In genomic region chr6:56652994-56653393, GRCh38 we compare ENCODE assay signal across 11 cellular contexts. TPM values are rescaled to one million over a fixed set of nuclear protein-coding genes. Genes with fewer than 3 reads are reported as not detected.
DNase-seq lines count a peak whose midpoint lies in the region; ATAC-seq and TF ChIP-seq lines count a peak whose summit lies in the region.
"Had no signal": no experiment of that assay in that cellular context is flagged by ENCODE, and none has a peak within 500 bp of the region (broad histone marks: within the 10 kb centered on the region; RNA-seq: fewer than 3 reads in every experiment).

No MANE protein-coding gene starts in this region.

- H3K4me1 ChIP-seq in ACC112 (ENCODE audit: control insufficient read depth, insufficient read depth, low read length, unreplicated experiment) (peaks cover 67% of the 10 kb centered on the region), left lung (peaks cover 10 to 26% of the 10 kb centered on the region in 2 donors), H9 (ENCODE audit: insufficient read depth, low read length) (peaks cover 3% of the 10 kb centered on the region; the same call in 1 of the 2 replicates)

- no peak overlapping the region for H4K91ac ChIP-seq in H9 (ENCODE audit: insufficient read length, low read depth, low read length)

- no peak overlapping the region for H3K4me3 ChIP-seq in ACC112 (ENCODE audit: low read depth, low read length)
- no peak overlapping the region for H3K4me3 ChIP-seq in coronary artery
- H3K4me3 ChIP-seq in left lung = no peak overlapping the region

- peaks cover 15% of the 10 kb centered on the region for H3K36me3 ChIP-seq in ACC112 (ENCODE audit: insufficient read depth, low read length)
- no peaks in the 10 kb centered on the region for H3K36me3 ChIP-seq in left lung

- no peak overlapping the region for H3K9ac ChIP-seq in H9 (ENCODE audit: extremely low read depth, insufficient read length, low read length)

- H3K27me3 ChIP-seq in ACC112 (ENCODE audit: insufficient read depth, low read length) = no peaks in the 10 kb centered on the region
- H3K27me3 ChIP-seq in left lung = no peaks in the 10 kb centered on the region
- no peaks in the 10 kb centered on the region for H3K27me3 ChIP-seq in H9 (ENCODE audit: insufficient read depth, low read length)

- H3K27me3 Mint-ChIP-seq in H9 (ENCODE audit: low read depth) = no peaks in the 10 kb centered on the region
- H3K27me3 Mint-ChIP-seq: CD4-positive, CD25-positive, alpha-beta regulatory T cell had no signal

- peak; percentile 85 for DNase-seq in M059J (ENCODE audit: low read depth)
- no peak for DNase-seq in coronary artery (ENCODE audit: low spot score)
- no peak for DNase-seq in left lung
- no peak for DNase-seq in G401 (ENCODE audit: low spot score)
- no peak for DNase-seq in NCI-H524 (lab: John Stamatoyannopoulos, UW)
- no peak for DNase-seq in H9
- DNase-seq: CD4-positive, CD25-positive, alpha-beta regulatory T cell; NCI-H1092 treated with DMSO at 0.1 percent for 48 hours had no signal

- H3K9me3 Mint-ChIP-seq in H9 = no peaks in the 10 kb centered on the region
- H3K9me3 Mint-ChIP-seq: CD4-positive, CD25-positive, alpha-beta regulatory T cell had no signal

- no peak overlapping the region for H2BK120ac ChIP-seq in H9 (ENCODE audit: low read depth, low read length, poor library complexity, severe bottlenecking)

- TF ChIP-seq CTCF in coronary artery (IDR thresholded peaks at IDR 0.05) (no peak), left lung (IDR thresholded peaks at IDR 0.05) (no peak), H9 (conservative IDR thresholded peaks at IDR 0.05) (no peak)

- no peak overlapping the region for H2AFZ ChIP-seq in ACC112 (ENCODE audit: low read length, unreplicated experiment)
- no peak overlapping the region for H2AFZ ChIP-seq in H9 (ENCODE audit: low read length)

- ATAC-seq in left lung (peak; percentile 77), GM21360 (IDR thresholded peaks at IDR 0.05; ENCODE audit: unreplicated experiment) (no peak)

- H3K18ac ChIP-seq in H9 (ENCODE audit: insufficient read length, low read depth, low read length) = no peak overlapping the region

- WGBS in H9 (ENCODE audit: extremely low coverage, insufficient read length, low lambda C conversion rate) = no CpG with 5 or more reads among the region's 2 CpGs

- H2BK12ac ChIP-seq in H9 (ENCODE audit: insufficient read length, low read depth, low read length) = no peak overlapping the region

- no peak overlapping the region for H2BK20ac ChIP-seq in H9 (ENCODE audit: low read depth, low read length, poor library complexity, severe bottlenecking)

- no peak overlapping the region for H3K23ac ChIP-seq in H9 (ENCODE audit: insufficient read length, low read depth, low read length)

- no peak overlapping the region for H2BK15ac ChIP-seq in H9 (ENCODE audit: low read depth, low read length)

- H3K79me2 ChIP-seq in ACC112 (ENCODE audit: control insufficient read depth, insufficient read depth, low read length, unreplicated experiment) = peaks cover 28% of the 10 kb centered on the region
- no peaks in the 10 kb centered on the region for H3K79me2 ChIP-seq in H9 (ENCODE audit: insufficient read depth, low read length)

- intact Hi-C loops in left lung (cut with DNase I) = no loop called here

- no peak overlapping the region for H4K8ac ChIP-seq in H9 (replicated peaks; ENCODE audit: insufficient read length, low read depth, low read length)

- no peak overlapping the region for H4K5ac ChIP-seq in H9 (ENCODE audit: insufficient read length, low read depth, low read length)

- H3K36me3 Mint-ChIP-seq in H9 (ENCODE audit: insufficient read depth in 1 of 3, low read depth in 3 of 3) = peaks cover 0 to 14% (median 2%) of the 10 kb centered on the region in 3 experiments; a peak in 4 of 7 replicates
- H3K36me3 Mint-ChIP-seq: activated naive CD8-positive, alpha-beta T cell; CD4-positive, CD25-positive, alpha-beta regulatory T cell had no signal

- H2BK5ac ChIP-seq in H9 (ENCODE audit: insufficient read length, low read length) = no peak overlapping the region

- no peak overlapping the region for H3K27ac Mint-ChIP-seq in H9
- H3K27ac Mint-ChIP-seq: activated naive CD8-positive, alpha-beta T cell; CD4-positive, CD25-positive, alpha-beta regulatory T cell had no signal

- no peak overlapping the region for H3T11ph ChIP-seq in H9 (ENCODE audit: low read length)

- H3K9me3 ChIP-seq in left lung (no peaks in the 10 kb centered on the region), H9 (ENCODE audit: control insufficient read depth, low read depth, low read length) (no peaks in the 10 kb centered on the region)

- no peak overlapping the region for H3K14ac ChIP-seq in H9 (ENCODE audit: insufficient read depth, low read length)

- H3K4ac ChIP-seq in H9 (ENCODE audit: low read depth, low read length) = no peak overlapping the region

- H3K4me3 Mint-ChIP-seq in H9 = no peak overlapping the region
- H3K4me3 Mint-ChIP-seq: activated naive CD8-positive, alpha-beta T cell; CD4-positive, CD25-positive, alpha-beta regulatory T cell had no signal

- H3K27ac ChIP-seq in ACC112 (ENCODE audit: low read depth, low read length) (peak overlapping the region; percentile 63), coronary artery (peak overlapping the region; percentile 11 to 18), left lung (peak overlapping the region in 1 of 2 donors; percentile 27), H9 (ENCODE audit: insufficient read length, low read depth, low read length) (no peak overlapping the region)

- H3K4me2 ChIP-seq in H9 (ENCODE audit: insufficient read depth, insufficient read length, low read length) = no peak overlapping the region

- in situ Hi-C loops in G401 (cut with HindIII; ENCODE audit: low sequenced_read_pairs) = no loop called here

- no peaks in the 10 kb centered on the region for H3K23me2 ChIP-seq in H9 (ENCODE audit: insufficient read length, low read depth, low read length, poor library complexity, severe bottlenecking)

- no peaks in the 10 kb centered on the region for H3K79me1 ChIP-seq in H9 (ENCODE audit: insufficient read depth, low read depth, low read length, poor library complexity, severe bottlenecking)

- no peak overlapping the region for H3K56ac ChIP-seq in H9 (ENCODE audit: insufficient read length, low read depth, low read length)

- H4K20me1 ChIP-seq in H9 (ENCODE audit: control insufficient read depth, insufficient read depth, insufficient read length) = no peaks in the 10 kb centered on the region

- H2AK5ac ChIP-seq in H9 (ENCODE audit: insufficient read length, low read length) = no peak overlapping the region

- peaks cover 19 to 27% of the 10 kb centered on the region in 2 experiments for H3K4me1 Mint-ChIP-seq in H9
- H3K4me1 Mint-ChIP-seq: CD4-positive, CD25-positive, alpha-beta regulatory T cell had no signal

RNA-seq across cellular contexts. Expression of gene DST, which starts 10.3 kb away (rescaled TPM):
- total RNA-seq in M059J (2014; rRNA removed; shearing (Covaris generic)) = 136 and 179 TPM in 2 replicates
- total RNA-seq in left lung (100 to 1,000 TPM; 290 to 337 TPM), H9 (2021) (85.1 and 91.9 TPM in 2 replicates)
- total RNA-seq in G401 (2014; rRNA removed; shearing (Covaris generic)) = 23.6 and 26.8 TPM in 2 replicates
